Comparison of ENCODE assay signal across 22 cellular contexts in the genomic region with DNA sequence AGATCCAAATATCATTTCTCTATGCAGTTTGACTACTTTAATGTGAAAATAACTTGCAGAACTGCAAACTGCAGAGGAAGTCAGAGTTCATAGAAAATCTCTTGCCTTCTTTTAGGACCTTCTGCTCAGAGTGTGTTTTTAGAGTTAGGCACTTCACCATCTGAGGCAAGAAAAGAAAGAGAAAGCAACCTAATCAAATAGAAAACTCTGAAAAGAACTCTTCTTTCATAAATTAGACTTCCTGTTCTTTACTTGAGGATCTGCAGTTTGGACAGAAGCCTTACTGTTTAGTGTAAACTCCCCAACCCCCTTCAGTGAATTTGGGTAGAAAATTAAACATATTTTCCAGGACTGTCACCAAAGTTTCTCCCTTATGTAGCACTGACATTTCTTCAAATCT.
DNase-seq lines count a peak whose midpoint lies in the region; ATAC-seq and TF ChIP-seq lines count a peak whose summit lies in the region.
"Had no signal": no experiment of that assay in that cellular context is flagged by ENCODE, and none has a peak within 500 bp of the region (broad histone marks: within the 10 kb centered on the region; RNA-seq: fewer than 3 reads in every experiment).

No MANE protein-coding gene starts in this region.

- peak; percentile 77 for DNase-seq in foreskin melanocyte
- no peak for DNase-seq in occipital lobe (lab: John Stamatoyannopoulos, UW)
- DNase-seq in right atrium auricular region (ENCODE audit: low spot score), result no peak
- DNase-seq: activated CD4-positive, alpha-beta T cell treated with anti-CD3 and anti-CD28 coated beads, Interleukin-2, amount 10 ng/mL, durations not matched to agents 7 days and 5 days; activated naive CD8-positive, alpha-beta T cell treated with anti-CD3 and anti-CD28 coated beads, Interleukin-2, amount 10 ng/mL, durations not matched to agents 7 days and 5 days; C1 segment of cervical spinal cord; effector CD8-positive, alpha-beta T cell; glutamatergic neuron; left cardiac atrium; mesenchymal stem cell; naive thymus-derived CD8-positive, alpha-beta T cell; NCI-H2107; stimulated activated CD4-positive, alpha-beta T cell treated with anti-CD3 and anti-CD28 coated beads, Interleukin-2, amount 100 ng/mL, for 24 hours; stimulated activated naive CD8-positive, alpha-beta T cell treated with anti-CD3 and anti-CD28 coated beads, Interleukin-15, Interleukin-2, amounts not matched to agents 100 U/mL and 50 U/mL, for 24 hours had no signal

- H3K36me3 ChIP-seq in right atrium auricular region (no peaks in the 10 kb centered on the region), gastroesophageal sphincter (no peaks in the 10 kb centered on the region)
- H3K36me3 ChIP-seq: prostate gland, tibial nerve had no signal

- H3K4me1 ChIP-seq in right atrium auricular region (no peaks in the 10 kb centered on the region), gastroesophageal sphincter (peaks cover 0 to 30% (median 0%) of the 10 kb centered on the region in 3 donors)
- H3K4me1 ChIP-seq: prostate gland had no signal

- no peaks in the 10 kb centered on the region for H3K9me3 ChIP-seq in right atrium auricular region
- H3K9me3 ChIP-seq in gastroesophageal sphincter, result no peaks in the 10 kb centered on the region
- H3K9me3 ChIP-seq: prostate gland, tibial nerve had no signal

- no peak overlapping the region for H3K27ac ChIP-seq in right atrium auricular region
- no peak overlapping the region for H3K27ac ChIP-seq in gastroesophageal sphincter
- H3K27ac ChIP-seq: prostate gland, tibial nerve had no signal

- no peak for TF ChIP-seq POLR2A in gastroesophageal sphincter (IDR thresholded peaks at IDR 0.05)

- H3K27me3 ChIP-seq in right atrium auricular region (no peaks in the 10 kb centered on the region), gastroesophageal sphincter (no peaks in the 10 kb centered on the region)
- H3K27me3 ChIP-seq: tibial nerve had no signal

- ATAC-seq in GM18517 (IDR thresholded peaks at IDR 0.05; ENCODE audit: unreplicated experiment) (peak; percentile 60), GM19455 (IDR thresholded peaks at IDR 0.05; ENCODE audit: unreplicated experiment) (peak; percentile 78), HG03354 (IDR thresholded peaks at IDR 0.05; ENCODE audit: poor library complexity, severe bottlenecking, unreplicated experiment) (peak; percentile 66), HG02623 (IDR thresholded peaks at IDR 0.05; ENCODE audit: unreplicated experiment) (no peak), gastroesophageal sphincter (no peak)
- ATAC-seq: activated T-helper 17 cell treated with anti-CD3 and anti-CD28 coated beads, Interleukin-2, amount 50 U/mL, for 72 hours; left cardiac atrium; naive thymus-derived CD8-positive, alpha-beta T cell; stimulated activated naive CD8-positive, alpha-beta T cell treated with anti-CD3 and anti-CD28 coated beads, Interleukin-15, Interleukin-2, amounts not matched to agents 100 U/mL and 50 U/mL, for 24 hours had no signal

- TF ChIP-seq CTCF in right atrium auricular region (IDR thresholded peaks at IDR 0.05), result no peak
- TF ChIP-seq CTCF in gastroesophageal sphincter (IDR thresholded peaks at IDR 0.05), result no peak

- no peak for TF ChIP-seq EP300 in gastroesophageal sphincter (IDR thresholded peaks at IDR 0.05)

- H3K4me3 ChIP-seq in right atrium auricular region, result no peak overlapping the region
- no peak overlapping the region for H3K4me3 ChIP-seq in gastroesophageal sphincter
- H3K4me3 ChIP-seq: prostate gland, tibial nerve had no signal

Comparison
In these comparisons a context has a peak if more than half of its experiments do, and no peak if none do; other contexts are left out.
1. ATAC-seq: peak in GM18517 (single experiment), GM19455 (single experiment) and HG03354 (single experiment); none in HG02623 (single experiment) and gastroesophageal sphincter (single experiment).